ENCODE assay signal across 8 cellular contexts in genomic region chr15:78103406-78104118, GRCh38. TPM values are rescaled to one million over a fixed set of nuclear protein-coding genes. Genes with fewer than 3 reads are reported as not detected.
DNase-seq lines count a peak whose midpoint lies in the region; ATAC-seq and TF ChIP-seq lines count a peak whose summit lies in the region.

No MANE protein-coding gene starts in this region.

- H3F3A ChIP-seq in PC-3 (ENCODE audit: low read length, unreplicated experiment) = no peaks in the 10 kb centered on the region

- H3K4me3 ChIP-seq in PC-3 (ENCODE audit: low read length) = no peak overlapping the region
- H3K4me3 ChIP-seq in HAP-1 = no peak overlapping the region
- no peak overlapping the region for H3K4me3 ChIP-seq in esophagus squamous epithelium
- H3K4me3 ChIP-seq in testis = no peak overlapping the region

- POLR2A ChIA-PET in GM10248 (lab: Yijun Ruan, JAX) (no interaction called here), PC-3 (lab: Charles Lee; ENCODE audit: unreplicated experiment) (no interaction called here)

- no peaks in the 10 kb centered on the region for H3K36me3 Mint-ChIP-seq in activated naive CD4-positive, alpha-beta T cell treated with anti-CD3 and anti-CD28 coated beads, Interleukin-2, amount 10 ng/mL, durations not matched to agents 7 days and 5 days

- H3K9me2 ChIP-seq in PC-3 (replicated peaks; ENCODE audit: low read length) = no peaks in the 10 kb centered on the region

- no peak overlapping the region for H3K4me2 ChIP-seq in PC-3 (ENCODE audit: low read length)

- H2AFZ ChIP-seq in PC-3 (ENCODE audit: low read length) = no peak overlapping the region

- H3K4me1 ChIP-seq in PC-3 (ENCODE audit: insufficient read depth, low read length) (no peaks in the 10 kb centered on the region), HAP-1 (no peaks in the 10 kb centered on the region), esophagus squamous epithelium (peaks cover 4 to 19% (median 4%) of the 10 kb centered on the region in 3 donors), testis (no peaks in the 10 kb centered on the region)

- TF ChIP-seq POLR2A in esophagus squamous epithelium (IDR thresholded peaks at IDR 0.05) (no peak), testis (IDR thresholded peaks at IDR 0.05) (no peak)

- DNase-seq in GM10248 (ENCODE audit: extremely low spot score) (peak; percentile 90), PC-3 (peak; percentile 7), HAP-1 (ENCODE audit: low spot score in 2 of 2) (no peak), esophagus squamous epithelium (lab: John Stamatoyannopoulos, UW) (no peak), testis (no peak)
- peak; percentile 83 for DNase-seq in activated naive CD4-positive, alpha-beta T cell treated with anti-CD3 and anti-CD28 coated beads, Interleukin-2, amount 10 ng/mL, durations not matched to agents 7 days and 5 days
- peak; percentile 24 for DNase-seq in stimulated activated CD4-positive, alpha-beta T cell treated with anti-CD3 and anti-CD28 coated beads, Interleukin-4, amount 100 ng/mL, for 4 hours

- no peaks in the 10 kb centered on the region for H3K79me2 ChIP-seq in PC-3 (ENCODE audit: low read length)

- no peak overlapping the region for H3K9ac ChIP-seq in PC-3 (ENCODE audit: low read length)

- H3K27me3 ChIP-seq in PC-3 (ENCODE audit: low read length) = no peaks in the 10 kb centered on the region
- H3K27me3 ChIP-seq in HAP-1 (ENCODE audit: low read depth) = no peaks in the 10 kb centered on the region
- H3K27me3 ChIP-seq in esophagus squamous epithelium = no peaks in the 10 kb centered on the region
- no peaks in the 10 kb centered on the region for H3K27me3 ChIP-seq in testis

- WGBS in esophagus squamous epithelium, 2 donors = 65 to 76% methylated on average over 8 to 10 of the region's 12 CpGs
- WGBS in testis, 2 donors = 83 to 95% methylated on average over 10 to 12 of the region's 12 CpGs

- H3K4me1 Mint-ChIP-seq in activated naive CD4-positive, alpha-beta T cell treated with anti-CD3 and anti-CD28 coated beads, Interleukin-2, amount 10 ng/mL, durations not matched to agents 7 days and 5 days = peaks cover 74% of the 10 kb centered on the region

- no peaks in the 10 kb centered on the region for H4K20me1 ChIP-seq in PC-3 (ENCODE audit: low read length)

- no peak for TF ChIP-seq CTCF in GM10248 (IDR thresholded peaks at IDR 0.05; ENCODE audit: control extremely low read depth, extremely low read depth, low read depth, missing control alignments)
- no peak for TF ChIP-seq CTCF in PC-3 (conservative IDR thresholded peaks at IDR 0.05; ENCODE audit: low read depth, low read length)
- TF ChIP-seq CTCF in esophagus squamous epithelium (IDR thresholded peaks at IDR 0.05) = no peak
- no peak for TF ChIP-seq CTCF in testis (IDR thresholded peaks at IDR 0.05)

- no peaks in the 10 kb centered on the region for H3K9me3 Mint-ChIP-seq in activated naive CD4-positive, alpha-beta T cell treated with anti-CD3 and anti-CD28 coated beads, Interleukin-2, amount 10 ng/mL, durations not matched to agents 7 days and 5 days

- H3K27ac Mint-ChIP-seq in activated naive CD4-positive, alpha-beta T cell treated with anti-CD3 and anti-CD28 coated beads, Interleukin-2, amount 10 ng/mL, durations not matched to agents 7 days and 5 days = peak overlapping the region; percentile 95

- in situ Hi-C loops in HAP-1 (cut with MboI; ENCODE audit: low sequenced_read_pairs) = no loop called here

- no peaks in the 10 kb centered on the region for H3K36me3 ChIP-seq in PC-3 (ENCODE audit: low read depth, low read length)
- no peaks in the 10 kb centered on the region; the same call in 1 of the 2 replicates for H3K36me3 ChIP-seq in HAP-1 (replicated peaks)
- H3K36me3 ChIP-seq in esophagus squamous epithelium = no peaks in the 10 kb centered on the region
- no peaks in the 10 kb centered on the region for H3K36me3 ChIP-seq in testis (ENCODE audit: low read depth, missing control alignments)

- no peaks in the 10 kb centered on the region for H3K27me3 Mint-ChIP-seq in activated naive CD4-positive, alpha-beta T cell treated with anti-CD3 and anti-CD28 coated beads, Interleukin-2, amount 10 ng/mL, durations not matched to agents 7 days and 5 days

- no TSS peak for BruUV-seq in PC-3 (replicated peaks; lab: Mats Ljungman, UMichigan)

- intact Hi-C loops in PC-3 (cut with micrococcal nuclease) = no loop called here
- intact Hi-C loops in esophagus squamous epithelium (cut with DNase I) = no loop called here
- intact Hi-C loops in testis (cut with DNase I; ENCODE audit: low total_unique reads) = no loop called here

- CTCF ChIA-PET in GM10248 (lab: Yijun Ruan, JAX) (interaction anchor here (0.8 to 4.5 kb wide), 7 partner anchors 8 to 193 kb away, joined by 3 to 21 read pairs (median 6); no protein-coding TSS in a partner anchor), PC-3 (lab: Charles Lee) (no interaction called here)
- CTCF ChIA-PET in activated naive CD4-positive, alpha-beta T cell treated with anti-CD3 and anti-CD28 coated beads, Interleukin-2, amount 10 ng/mL, durations not matched to agents 7 days and 5 days (lab: Charles Lee) = interaction anchor here (0.7 to 11.1 kb wide), 10 partner anchors 9 to 147 kb away, joined by 3 to 156 read pairs (median 5); no protein-coding TSS in a partner anchor

- no peak overlapping the region for H3K27ac ChIP-seq in PC-3 (ENCODE audit: low read length)
- peak overlapping the region in 2 of 4 donors; percentile 7 to 58 for H3K27ac ChIP-seq in esophagus squamous epithelium
- H3K27ac ChIP-seq in testis = no peak overlapping the region

- ATAC-seq in HG02571 (IDR thresholded peaks at IDR 0.05; ENCODE audit: unreplicated experiment) (peak; percentile 60), PC-3 (no peak)

- H3K4me3 Mint-ChIP-seq in activated naive CD4-positive, alpha-beta T cell treated with anti-CD3 and anti-CD28 coated beads, Interleukin-2, amount 10 ng/mL, durations not matched to agents 7 days and 5 days = peak overlapping the region; percentile 42

- H3K9me3 ChIP-seq in PC-3 (ENCODE audit: low read length) (no peaks in the 10 kb centered on the region), HAP-1 (no peaks in the 10 kb centered on the region), esophagus squamous epithelium (no peaks in the 10 kb centered on the region), testis (no peaks in the 10 kb centered on the region)

RNA-seq across cellular contexts. Expression of gene SH2D7, which starts 11.2 kb away (rescaled TPM):
- total RNA-seq in PC-3 (2014; rRNA removed) (not detected in 2 replicates), esophagus squamous epithelium (not detected), testis (1 to 10 TPM; 1.5 to 2.2 TPM)
- 5.0 TPM for polyA plus RNA-seq in testis (ENCODE audit: insufficient read depth, low read depth, low replicate concordance)

RNA-seq across cellular contexts. Expression of gene TBC1D2B, which starts 26.1 kb away (rescaled TPM):
- total RNA-seq in PC-3 (2014; rRNA removed) (12.6 and 19.0 TPM in 2 replicates), esophagus squamous epithelium (10 to 100 TPM; 13.0 to 30.7 (median 17.8) TPM), testis (10 to 100 TPM; 40.6 to 41.5 TPM)
- 28.9 TPM for polyA plus RNA-seq in testis (ENCODE audit: insufficient read depth, low read depth, low replicate concordance)

RNA-seq across cellular contexts. Expression of gene CIB2, which starts 27.7 kb away (rescaled TPM):
- total RNA-seq in PC-3 (2014; rRNA removed) (7.3 and 10.4 TPM in 2 replicates), esophagus squamous epithelium (10 to 100 TPM in 1 of 4 donors, 1 to 10 TPM in 3; 1.1 to 11.8 (median 1.5) TPM), testis (10 to 100 TPM; 24.9 to 34.3 TPM)
- polyA plus RNA-seq in testis (ENCODE audit: insufficient read depth, low read depth, low replicate concordance) = 43.6 TPM

RNA-seq across cellular contexts. Expression of gene IDH3A, which starts 45.6 kb away (rescaled TPM):
- 55.0 and 78.8 TPM in 2 replicates for total RNA-seq in PC-3 (2014; rRNA removed)
- total RNA-seq in esophagus squamous epithelium = 100 to 1,000 TPM in 2 of 4 donors, 10 to 100 TPM in 2; 50.7 to 114 (median 83.8) TPM
- total RNA-seq in testis = 100 to 1,000 TPM; 119 to 120 TPM
- 88.9 TPM for polyA plus RNA-seq in testis (ENCODE audit: insufficient read depth, low read depth, low replicate concordance)

Comparison
In these comparisons a context has a peak if more than half of its experiments do, and no peak if none do; other contexts are left out.
1. DNase-seq: peak in GM10248 (single experiment), PC-3 (single experiment), activated naive CD4-positive, alpha-beta T cell treated with anti-CD3 and anti-CD28 coated beads, Interleukin-2, amount 10 ng/mL, durations not matched to agents 7 days and 5 days (single experiment) and stimulated activated CD4-positive, alpha-beta T cell treated with anti-CD3 and anti-CD28 coated beads, Interleukin-4, amount 100 ng/mL, for 4 hours (2 of 2); none in HAP-1 (0 of 2), esophagus squamous epithelium (single experiment) and testis (single experiment).